Comparison of ENCODE assay signal across 13 cellular contexts in genomic region chr6:20789162-20789561, GRCh38.
DNase-seq lines count a peak whose midpoint lies in the region; FAIRE-seq and TF ChIP-seq lines count a peak whose summit lies in the region.
"Had no signal": no experiment of that assay in that cellular context is flagged by ENCODE, and none has a peak within 500 bp of the region (broad histone marks: within the 10 kb centered on the region; RNA-seq: fewer than 3 reads in every experiment).

No MANE protein-coding gene starts in this region.

- dilution Hi-C loops in endothelial cell of umbilical vein (cut with MboI; ENCODE audit: extremely low pct_ligation_motif_present, low sequenced_read_pairs) = no loop called here

- H3K27me3 ChIP-seq in endothelial cell of umbilical vein (ENCODE audit: control insufficient read depth in 2 of 2, insufficient read depth in 2 of 2, low read length in 2 of 2) = no peaks in the 10 kb centered on the region
- H3K27me3 ChIP-seq in ascending aorta = no peaks in the 10 kb centered on the region

- no peak for FAIRE-seq in endothelial cell of umbilical vein (lab: Jason Lieb, UNC)

- H3K9me3 Mint-ChIP-seq in progenitor cell of endocrine pancreas (ENCODE audit: low read depth) (no peaks in the 10 kb centered on the region), glutamatergic neuron (ENCODE audit: unreplicated experiment) (peaks cover 1% of the 10 kb centered on the region)
- H3K9me3 Mint-ChIP-seq: activated T-cell treated with anti-CD3 and anti-CD28 coated beads, Interleukin-2, amount 50 U/mL, for 72 hours; natural killer cell had no signal

- DNase-seq in NCI-H1092 treated with DMSO at 0.1 percent for 48 hours (lab: John Stamatoyannopoulos, UW) = peak; percentile 7
- no peak for DNase-seq in NCI-H1092 (lab: John Stamatoyannopoulos, UW)
- peak; percentile 43 for DNase-seq in OCI-M1 (lab: John Stamatoyannopoulos, UW)
- peak; percentile 18 for DNase-seq in endothelial cell of umbilical vein (ENCODE audit: low read depth, low spot score)
- no peak for DNase-seq in progenitor cell of endocrine pancreas (ENCODE audit: low spot score, unreplicated experiment)
- no peak for DNase-seq in ascending aorta (ENCODE audit: low spot score in 2 of 2)
- no peak for DNase-seq in glutamatergic neuron
- no peak for DNase-seq in amniotic stem cell (lab: John Stamatoyannopoulos, UW)
- DNase-seq: activated T-cell treated with anti-CD3 and anti-CD28 coated beads, Interleukin-2, amount 50 U/mL, for 72 hours; cerebellar nuclear complex; natural killer cell; NCI-H1105; stimulated activated CD4-positive, alpha-beta T cell treated with anti-CD3 and anti-CD28 coated beads, Interleukin-1b, Interleukin-23, amount 100 ng/mL, for 48 hours had no signal

- no peak overlapping the region for H3K4me2 ChIP-seq in endothelial cell of umbilical vein (ENCODE audit: insufficient read depth, low read length)

- no peaks in the 10 kb centered on the region for H3K9me3 ChIP-seq in endothelial cell of umbilical vein (replicated peaks; ENCODE audit: control insufficient read depth, insufficient read depth, low read length)
- no peaks in the 10 kb centered on the region for H3K9me3 ChIP-seq in ascending aorta

- intact Hi-C loops in endothelial cell of umbilical vein (cut with micrococcal nuclease) (loop anchor here (10.0 kb wide), 1 partner anchor 796 kb away; no protein-coding TSS in a partner anchor), ascending aorta (cut with DNase I) (loop anchor here (2.0 kb wide), 1 partner anchor 800 kb away; no protein-coding TSS in a partner anchor)

- H3K4me1 ChIP-seq in endothelial cell of umbilical vein (ENCODE audit: control insufficient read depth, extremely low read depth, insufficient read depth, low read length) (no peaks in the 10 kb centered on the region), ascending aorta (no peaks in the 10 kb centered on the region)

- H3K27ac ChIP-seq in endothelial cell of umbilical vein (ENCODE audit: insufficient read depth, low read depth, low read length) (no peak overlapping the region), ascending aorta (no peak overlapping the region)

- BruUV-seq in endothelial cell of umbilical vein (replicated peaks; lab: Mats Ljungman, UMichigan) = no TSS peak

- H3K4me3 Mint-ChIP-seq in progenitor cell of endocrine pancreas (ENCODE audit: low read depth) (no peak overlapping the region), glutamatergic neuron (ENCODE audit: unreplicated experiment) (no peak overlapping the region)
- H3K4me3 Mint-ChIP-seq: activated T-cell treated with anti-CD3 and anti-CD28 coated beads, Interleukin-2, amount 50 U/mL, for 72 hours; natural killer cell had no signal

- no peaks in the 10 kb centered on the region for H4K20me1 ChIP-seq in endothelial cell of umbilical vein (replicated peaks; ENCODE audit: control insufficient read depth, extremely low read depth, insufficient read depth, low read length)

- peaks cover 29% of the 10 kb centered on the region for H3K4me1 Mint-ChIP-seq in progenitor cell of endocrine pancreas (ENCODE audit: low read depth)
- H3K4me1 Mint-ChIP-seq in glutamatergic neuron (ENCODE audit: low read depth, unreplicated experiment) = peaks cover 6% of the 10 kb centered on the region
- H3K4me1 Mint-ChIP-seq: natural killer cell had no signal

- H3K4me3 ChIP-seq in endothelial cell of umbilical vein (replicated peaks in 1 of 3; ENCODE audit: insufficient read depth in 1 of 3, low read depth in 1 of 3, low read length in 3 of 3) (no peak overlapping the region), ascending aorta (no peak overlapping the region)

- H3K36me3 Mint-ChIP-seq in progenitor cell of endocrine pancreas (ENCODE audit: insufficient read depth) = peaks cover 3% of the 10 kb centered on the region
- H3K36me3 Mint-ChIP-seq in glutamatergic neuron (ENCODE audit: unreplicated experiment) = no peaks in the 10 kb centered on the region
- H3K36me3 Mint-ChIP-seq: natural killer cell had no signal

- H3K36me3 ChIP-seq in endothelial cell of umbilical vein (ENCODE audit: control insufficient read depth in 2 of 2, extremely low read depth in 1 of 2, insufficient read depth in 2 of 2, low read length in 2 of 2) (no peaks in the 10 kb centered on the region), ascending aorta (no peaks in the 10 kb centered on the region)

- CTCF ChIA-PET in endothelial cell of umbilical vein (lab: Charles Lee) = interaction anchor here (0.9 to 3.5 kb wide), 5 partner anchors 41 to 800 kb away, joined by 3 to 15 read pairs (median 3); no protein-coding TSS in a partner anchor

- H3K27me3 Mint-ChIP-seq in progenitor cell of endocrine pancreas = peaks cover 4% of the 10 kb centered on the region
- peaks cover 5% of the 10 kb centered on the region for H3K27me3 Mint-ChIP-seq in glutamatergic neuron (ENCODE audit: unreplicated experiment)

- TF ChIP-seq CTCF in endothelial cell of umbilical vein (IDR thresholded peaks at IDR 0.05; ENCODE audit: extremely low read depth in 1 of 2, insufficient read depth in 1 of 2, low read depth in 1 of 2, low read length in 2 of 2) (no peak), progenitor cell of endocrine pancreas (IDR thresholded peaks at IDR 0.05; ENCODE audit: unreplicated experiment) (peak; percentile 42), ascending aorta (IDR thresholded peaks at IDR 0.05) (peak in 1 of 3 experiments; percentile 32), glutamatergic neuron (IDR thresholded peaks at IDR 0.05; ENCODE audit: partially characterized antibody, unreplicated experiment) (no peak)

- POLR2A ChIA-PET in endothelial cell of umbilical vein (lab: Charles Lee) = no interaction called here

- no peaks in the 10 kb centered on the region for H3K9me1 ChIP-seq in endothelial cell of umbilical vein (replicated peaks; ENCODE audit: control insufficient read depth, extremely low read depth, insufficient read depth, low read length)

- H3K9ac ChIP-seq in endothelial cell of umbilical vein (replicated peaks; ENCODE audit: extremely low read depth, insufficient read depth, low read length) = no peak overlapping the region

- no peak overlapping the region for H3K27ac Mint-ChIP-seq in progenitor cell of endocrine pancreas
- H3K27ac Mint-ChIP-seq in glutamatergic neuron (ENCODE audit: unreplicated experiment) = no peak overlapping the region
- H3K27ac Mint-ChIP-seq: activated T-cell treated with anti-CD3 and anti-CD28 coated beads, Interleukin-2, amount 50 U/mL, for 72 hours; natural killer cell had no signal

- H2AFZ ChIP-seq in endothelial cell of umbilical vein (ENCODE audit: low read depth, low read length) = no peak overlapping the region

- TF ChIP-seq POLR2A in endothelial cell of umbilical vein (IDR thresholded peaks at IDR 0.05; ENCODE audit: low read depth, low read length) = no peak

- no peaks in the 10 kb centered on the region for H3K79me2 ChIP-seq in endothelial cell of umbilical vein (ENCODE audit: control insufficient read depth, insufficient read depth, low read length)

TF ChIP-seq in endothelial cell of umbilical vein, 7 proteins besides CTCF, POLR2A, EP300 and RAD21:
- TF ChIP-seq EZH2 (IDR thresholded peaks at IDR 0.05; ENCODE audit: borderline replicate concordance, low read depth, low read length, severe bottlenecking) (no peak), POLR2AphosphoS5 (IDR thresholded peaks at IDR 0.05; ENCODE audit: insufficient read depth, low read depth, low read length) (no peak), FOS (IDR thresholded peaks at IDR 0.05; ENCODE audit: borderline replicate concordance, insufficient read depth, low read length) (no peak), GATA2 (IDR thresholded peaks at IDR 0.05; ENCODE audit: insufficient read depth, insufficient read length, low read depth, low read length) (no peak), MYC (IDR thresholded peaks at IDR 0.05; ENCODE audit: low read depth, low read length) (no peak), JUN (IDR thresholded peaks at IDR 0.05; ENCODE audit: borderline replicate concordance, insufficient read depth, insufficient read length, low read depth) (no peak)
- TF ChIP-seq, protein P1, sequence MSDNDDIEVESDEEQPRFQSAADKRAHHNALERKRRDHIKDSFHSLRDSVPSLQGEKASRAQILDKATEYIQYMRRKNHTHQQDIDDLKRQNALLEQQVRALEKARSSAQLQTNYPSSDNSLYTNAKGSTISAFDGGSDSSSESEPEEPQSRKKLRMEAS (IDR thresholded peaks at IDR 0.05; ENCODE audit: insufficient read depth, insufficient read length) = no peak

Comparison
In these comparisons a context has a peak if more than half of its experiments do, and no peak if none do; other contexts are left out.
1. DNase-seq: peak in NCI-H1092 treated with DMSO at 0.1 percent for 48 hours (single experiment), OCI-M1 (single experiment) and endothelial cell of umbilical vein (single experiment); none in NCI-H1092 (single experiment), progenitor cell of endocrine pancreas (single experiment), ascending aorta (0 of 2), glutamatergic neuron (single experiment) and amniotic stem cell (single experiment).